29 cellular contexts compared by ENCODE assay signal in genomic region chr6:2178125-2178524, GRCh38.
"Had no signal": no experiment of that assay in that cellular context is flagged by ENCODE, and none has a peak within 500 bp of the region (broad histone marks: within the 10 kb centered on the region; RNA-seq: fewer than 3 reads in every experiment).

No MANE protein-coding gene starts in this region.

- H3K4me3 ChIP-seq: stomach, suprapubic skin, testis, thoracic aorta, thyroid gland, tibial artery, tibial nerve, transverse colon, upper lobe of left lung, upper lobe of right lung, uterus, vagina had no signal

- H3K36me3 Mint-ChIP-seq: stimulated activated effector memory CD8-positive, alpha-beta T cell treated with anti-CD3 and anti-CD28 coated beads, Interleukin-12 subunit alpha, Interleukin-12 subunit beta, amount 100 ng/mL, for 72 hours; type B pancreatic cell had no signal

- H3K4me3 Mint-ChIP-seq: stimulated activated effector memory CD8-positive, alpha-beta T cell treated with anti-CD3 and anti-CD28 coated beads, Interleukin-12 subunit alpha, Interleukin-12 subunit beta, amount 100 ng/mL, for 72 hours; stimulated activated memory B cell treated with anti-CD40 and anti-IgM and Interleukin-4, amounts not matched to agents 10 μg/mL and 1 μg/mL and 100 μg/mL, for 72 hours; stimulated activated naive B cell treated with anti-CD40 and anti-IgM and Interleukin-4, amounts not matched to agents 10 μg/mL and 1 μg/mL and 100 μg/mL, for 72 hours; stimulated activated naive CD8-positive, alpha-beta T cell treated with anti-CD3 and anti-CD28 coated beads, Interleukin-15, amount 100 ng/mL, for 72 hours; stimulated activated naive CD8-positive, alpha-beta T cell treated with anti-CD3 and anti-CD28 coated beads, Interleukin-15, Interleukin-2, amounts not matched to agents 100 ng/mL and 50 ng/mL, for 24 hours; type B pancreatic cell had no signal

- FAIRE-seq: urothelium cell line had no signal

- ATAC-seq: stimulated activated effector memory CD8-positive, alpha-beta T cell treated with anti-CD3 and anti-CD28 coated beads, Interleukin-12 subunit alpha, Interleukin-12 subunit beta, amount 100 ng/mL, for 72 hours; stimulated activated memory B cell treated with anti-CD40 and anti-IgM and Interleukin-4, amounts not matched to agents 10 μg/mL and 1 μg/mL and 100 μg/mL, for 72 hours; stimulated activated naive B cell treated with anti-CD40 and anti-IgM and Interleukin-4, amounts not matched to agents 10 μg/mL and 1 μg/mL and 100 μg/mL, for 72 hours; stimulated activated naive CD8-positive, alpha-beta T cell treated with anti-CD3 and anti-CD28 coated beads, Interleukin-15, amount 100 ng/mL, for 72 hours; stimulated activated naive CD8-positive, alpha-beta T cell treated with anti-CD3 and anti-CD28 coated beads, Interleukin-15, Interleukin-2, amounts not matched to agents 100 U/mL and 50 U/mL, for 24 hours; upper lobe of right lung had no signal

- H3K27me3 ChIP-seq: stomach, suprapubic skin, testis, thyroid gland, tibial artery, tibial nerve, transverse colon, upper lobe of left lung, upper lobe of right lung, uterus, vagina had no signal

- H3K27ac ChIP-seq: stomach, suprapubic skin, testis, thoracic aorta, thyroid gland, tibial artery, tibial nerve, transverse colon, upper lobe of left lung, upper lobe of right lung, uterus, vagina had no signal

- H3K36me3 ChIP-seq: stomach, suprapubic skin, thoracic aorta, thyroid gland, tibial artery, tibial nerve, transverse colon, upper lobe of left lung, upper lobe of right lung, uterus, vagina had no signal

- H3K27ac Mint-ChIP-seq: stimulated activated effector memory CD8-positive, alpha-beta T cell treated with anti-CD3 and anti-CD28 coated beads, Interleukin-12 subunit alpha, Interleukin-12 subunit beta, amount 100 ng/mL, for 72 hours; stimulated activated memory B cell treated with anti-CD40 and anti-IgM and Interleukin-4, amounts not matched to agents 10 μg/mL and 1 μg/mL and 100 μg/mL, for 72 hours; stimulated activated naive B cell treated with anti-CD40 and anti-IgM and Interleukin-4, amounts not matched to agents 10 μg/mL and 1 μg/mL and 100 μg/mL, for 72 hours; stimulated activated naive CD8-positive, alpha-beta T cell treated with anti-CD3 and anti-CD28 coated beads, Interleukin-15, amount 100 ng/mL, for 72 hours; stimulated activated naive CD8-positive, alpha-beta T cell treated with anti-CD3 and anti-CD28 coated beads, Interleukin-15, Interleukin-2, amounts not matched to agents 100 ng/mL and 50 ng/mL, for 24 hours; type B pancreatic cell had no signal

- H3K4me1 ChIP-seq: suprapubic skin, testis, thyroid gland, upper lobe of right lung, uterus, vagina had no signal

- H3K9me3 ChIP-seq: testis, thoracic aorta, thyroid gland, tibial nerve, upper lobe of left lung, upper lobe of right lung, uterus, vagina had no signal

- H3K27me3 Mint-ChIP-seq: stimulated activated memory B cell treated with anti-CD40 and anti-IgM and Interleukin-4, amounts not matched to agents 10 μg/mL and 1 μg/mL and 100 μg/mL, for 72 hours; stimulated activated naive B cell treated with anti-CD40 and anti-IgM and Interleukin-4, amounts not matched to agents 10 μg/mL and 1 μg/mL and 100 μg/mL, for 72 hours; stimulated activated naive CD8-positive, alpha-beta T cell treated with anti-CD3 and anti-CD28 coated beads, Interleukin-15, amount 100 ng/mL, for 72 hours; stimulated activated naive CD8-positive, alpha-beta T cell treated with anti-CD3 and anti-CD28 coated beads, Interleukin-15, Interleukin-2, amounts not matched to agents 100 ng/mL and 50 ng/mL, for 24 hours; type B pancreatic cell had no signal

- DNase-seq: stimulated activated CD4-positive, alpha-beta T cell treated with anti-CD3 and anti-CD28 coated beads, Interleukin-2, amount 100 ng/mL, for 48 hours; stimulated activated CD4-positive, alpha-beta T cell treated with anti-CD3 and anti-CD28 coated beads, Interleukin-4, amount 100 ng/mL, for 1 hour; stimulated activated CD4-positive, alpha-beta T cell treated with anti-CD3 and anti-CD28 coated beads, Interleukin-4, amount 100 ng/mL, for 24 hours; stimulated activated CD4-positive, alpha-beta T cell treated with anti-CD3 and anti-CD28 coated beads, Interleukin-4, amount 100 ng/mL, for 4 hours; stimulated activated CD8-positive, alpha-beta memory T cell treated with anti-CD3 and anti-CD28 coated beads, Interleukin-4, amount 100 ng/mL, for 48 hours; stimulated activated naive B cell treated with anti-CD40 and anti-IgM and Interleukin-4, amounts not matched to agents 10 μg/mL and 1 μg/mL and 100 μg/mL, for 72 hours; stimulated activated naive CD4-positive, alpha-beta T cell; stimulated activated naive CD4-positive, alpha-beta T cell treated with Interleukin-2 at 50 U/mL for 16 hours; stimulated activated naive CD8-positive, alpha-beta T cell treated with anti-CD3 and anti-CD28 coated beads, Interleukin-15, amount 100 ng/mL, for 72 hours; stimulated activated naive CD8-positive, alpha-beta T cell treated with anti-CD3 and anti-CD28 coated beads, Interleukin-15, Interleukin-2, amounts not matched to agents 100 U/mL and 50 U/mL, for 24 hours; stomach; substantia nigra; testis; thyroid gland; tibial artery; transverse colon; trophoblast cell; upper lobe of left lung; upper lobe of right lung; uterus had no signal
